In genomic region chr18:80157708-80158343, GRCh38 we compare ENCODE assay signal across 9 cellular contexts. TPM values are rescaled to one million over a fixed set of nuclear protein-coding genes. Genes with fewer than 3 reads are reported as not detected.
DNase-seq lines count a peak whose midpoint lies in the region; ATAC-seq, FAIRE-seq and TF ChIP-seq lines count a peak whose summit lies in the region.
"Had no signal": no experiment of that assay in that cellular context is flagged by ENCODE, and none has a peak within 500 bp of the region (broad histone marks: within the 10 kb centered on the region; RNA-seq: fewer than 3 reads in every experiment).

No MANE protein-coding gene starts in this region.

- no peak overlapping the region for H3K27ac ChIP-seq in SJSA1
- H3K27ac ChIP-seq in heart right ventricle: no peak overlapping the region
- H3K27ac ChIP-seq: epithelial cell of prostate had no signal

- peak; percentile 94 to 99 (median 98) for TF ChIP-seq CTCF in heart right ventricle (IDR thresholded peaks at IDR 0.05)

- DNase-seq in HS-5 (ENCODE audit: low read depth): peak; percentile 24
- DNase-seq in SJSA1 (ENCODE audit: low read depth in 1 of 2, low spot score in 2 of 2): peak; percentile 56 to 76
- peak; percentile 79 for DNase-seq in activated naive CD4-positive, alpha-beta T cell treated with anti-CD3 and anti-CD28 coated beads, Interleukin-2, amount 50 U/mL, for 16 hours
- peak; percentile 69 to 73 for DNase-seq in heart right ventricle
- DNase-seq in renal cortical epithelial cell (ENCODE audit: low read depth): peak; percentile 62

- peak; percentile 91 for FAIRE-seq in G401.6 (lab: Jason Lieb, UNC)

- H3K27me3 ChIP-seq in SJSA1 (replicated peaks): no peaks in the 10 kb centered on the region
- peaks cover 0 to 12% (median 0%) of the 10 kb centered on the region in 7 donors for H3K27me3 ChIP-seq in heart right ventricle

- H3K9me3 ChIP-seq in SJSA1 (replicated peaks) (no peaks in the 10 kb centered on the region; the same call in 1 of the 2 replicates), heart right ventricle (no peaks in the 10 kb centered on the region)

- H3K4me3 ChIP-seq in SJSA1: no peak overlapping the region
- H3K4me3 ChIP-seq in heart right ventricle: no peak overlapping the region

- 40 to 49% methylated on average over 8 of the region's 8 CpGs for WGBS in heart right ventricle, 2 donors

- H3K4me1 ChIP-seq in SJSA1 (replicated peaks) (no peaks in the 10 kb centered on the region), heart right ventricle (peaks cover 0 to 14% (median 0%) of the 10 kb centered on the region in 9 donors)

- peak in 6 of 8 donors; percentile 54 to 70 (median 65) for ATAC-seq in heart right ventricle
- ATAC-seq in GM21576 (IDR thresholded peaks at IDR 0.05; ENCODE audit: unreplicated experiment): no peak
- no peak for ATAC-seq in HG03025 (IDR thresholded peaks at IDR 0.05; ENCODE audit: low FRiP score, unreplicated experiment)

- intact Hi-C loops in heart right ventricle (cut with DNase I): loop anchor here in 1 of 10 donors (10.0 kb wide), 1 partner anchor 783 kb away; no protein-coding TSS in a partner anchor

- H3K36me3 ChIP-seq in SJSA1 (no peaks in the 10 kb centered on the region), heart right ventricle (no peaks in the 10 kb centered on the region)

RNA-seq across cellular contexts. Expression of gene ADNP2, which starts 48.8 kb away (rescaled TPM):
- total RNA-seq in SJSA1 (2014; rRNA removed; shearing (Covaris generic)): 14.7 and 21.3 TPM in 2 replicates
- total RNA-seq in heart right ventricle (10 to 100 TPM in 8 of 10 donors, 1 to 10 TPM in 2; 6.9 to 12.4 (median 10.9) TPM), renal cortical epithelial cell (22.4 and 22.9 TPM in 2 replicates)
- 1 to 10 TPM; 4.6 to 5.9 TPM for polyA plus RNA-seq in heart right ventricle

Comparison
In these comparisons a context has a peak if more than half of its experiments do, and no peak if none do; other contexts are left out.
1. DNase-seq: peak in every context shown above with its lines; median percentile 79 in activated naive CD4-positive, alpha-beta T cell treated with anti-CD3 and anti-CD28 coated beads, Interleukin-2, amount 50 U/mL, for 16 hours; 71 in heart right ventricle; 66 in SJSA1; 62 in renal cortical epithelial cell; 24 in HS-5.
2. ATAC-seq: peak in heart right ventricle (6 of 8); none in GM21576 (single experiment) and HG03025 (single experiment).